11 cellular contexts compared by ENCODE assay signal in genomic region chr2:24586955-24587354, GRCh38.
DNase-seq lines count a peak whose midpoint lies in the region; ATAC-seq and TF ChIP-seq lines count a peak whose summit lies in the region.
"Had no signal": no experiment of that assay in that cellular context is flagged by ENCODE, and none has a peak within 500 bp of the region (broad histone marks: within the 10 kb centered on the region; RNA-seq: fewer than 3 reads in every experiment).

No MANE protein-coding gene starts in this region.

- peaks cover 51% of the 10 kb centered on the region for H3K4me1 Mint-ChIP-seq in activated T-helper 1 cell treated with anti-CD3 and anti-CD28 coated beads, Interleukin-12 subunit alpha, Interleukin-12 subunit beta, Interleukin-2, Interleukin-4 antibody, amounts not matched to agents 30 ng/mL and 10 ng/mL and 1 ng/mL, durations not matched to agents 14 hours and 24 hours and 36 hours (ENCODE audit: low read depth)

- DNase-seq in GM06990 (ENCODE audit: extremely low read depth, insufficient read length) (peak; percentile 24), SKM-1 (lab: John Stamatoyannopoulos, UW; ENCODE audit: unreplicated experiment) (no peak), right cardiac atrium (no peak), amygdala (lab: John Stamatoyannopoulos, UW) (no peak)
- DNase-seq in activated T-helper 1 cell treated with anti-CD3 and anti-CD28 coated beads, Interleukin-12 subunit alpha, Interleukin-12 subunit beta, Interleukin-2, Interleukin-4 antibody, amounts not matched to agents 30 ng/mL and 10 ng/mL and 1 ng/mL, durations not matched to agents 14 hours and 24 hours and 36 hours (ENCODE audit: low spot score): peak; percentile 18
- DNase-seq: left cardiac atrium, NCI-H524 had no signal

- H3K4me3 ChIP-seq in GM06990 (replicated peaks; ENCODE audit: low read depth, low read length) (no peak overlapping the region), right cardiac atrium (ENCODE audit: low read length) (no peak overlapping the region), gastroesophageal sphincter (no peak overlapping the region)

- 75% methylated on average over 3 of the region's 3 CpGs for WGBS in right cardiac atrium
- WGBS in gastroesophageal sphincter (ENCODE audit: low coverage in 1 of 2), 2 donors: 46 to 80% methylated on average over 2 to 3 of the region's 3 CpGs

- H3K36me3 ChIP-seq in GM06990 (ENCODE audit: control insufficient read depth, insufficient read depth, low read length) (no peaks in the 10 kb centered on the region), gastroesophageal sphincter (peaks cover 0 to 24% of the 10 kb centered on the region in 2 donors)

- no peaks in the 10 kb centered on the region for H3K27me3 Mint-ChIP-seq in activated T-helper 1 cell treated with anti-CD3 and anti-CD28 coated beads, Interleukin-12 subunit alpha, Interleukin-12 subunit beta, Interleukin-2, Interleukin-4 antibody, amounts not matched to agents 30 ng/mL and 10 ng/mL and 1 ng/mL, durations not matched to agents 14 hours and 24 hours and 36 hours (ENCODE audit: insufficient read depth)
- H3K27me3 Mint-ChIP-seq: T-cell had no signal

- H3K27ac ChIP-seq in right cardiac atrium (ENCODE audit: low read length) (no peak overlapping the region), gastroesophageal sphincter (no peak overlapping the region)

- H3K9me3 Mint-ChIP-seq in activated T-helper 1 cell treated with anti-CD3 and anti-CD28 coated beads, Interleukin-12 subunit alpha, Interleukin-12 subunit beta, Interleukin-2, Interleukin-4 antibody, amounts not matched to agents 30 ng/mL and 10 ng/mL and 1 ng/mL, durations not matched to agents 14 hours and 24 hours and 36 hours: peaks cover 14% of the 10 kb centered on the region

- H3K36me3 Mint-ChIP-seq in activated T-helper 1 cell treated with anti-CD3 and anti-CD28 coated beads, Interleukin-12 subunit alpha, Interleukin-12 subunit beta, Interleukin-2, Interleukin-4 antibody, amounts not matched to agents 30 ng/mL and 10 ng/mL and 1 ng/mL, durations not matched to agents 14 hours and 24 hours and 36 hours (ENCODE audit: low read depth): peaks cover 35% of the 10 kb centered on the region

- H3K4me1 ChIP-seq in right cardiac atrium (ENCODE audit: control insufficient read depth, insufficient read depth, low read length): no peaks in the 10 kb centered on the region
- H3K4me1 ChIP-seq in gastroesophageal sphincter: peaks cover 0 to 9% (median 0%) of the 10 kb centered on the region in 3 donors

- intact Hi-C loops in activated T-helper 1 cell treated with anti-CD3 and anti-CD28 coated beads, Interleukin-12 subunit alpha, Interleukin-12 subunit beta, Interleukin-2, Interleukin-4 antibody, amounts not matched to agents 30 ng/mL and 10 ng/mL and 1 ng/mL, durations not matched to agents 14 hours and 24 hours and 36 hours (cut with micrococcal nuclease): loop anchor here (1.0 kb wide), 2 partner anchors 10 to 65 kb away; no protein-coding TSS in a partner anchor
- intact Hi-C loops in right cardiac atrium (cut with DNase I): no loop called here

- TF ChIP-seq CTCF in GM06990 (IDR thresholded peaks at IDR 0.05; ENCODE audit: insufficient read depth, low read length, poor library complexity, severe bottlenecking) (no peak), gastroesophageal sphincter (IDR thresholded peaks at IDR 0.05) (no peak)

- no peak for TF ChIP-seq POLR2A in gastroesophageal sphincter (IDR thresholded peaks at IDR 0.05)

- TF ChIP-seq EP300 in gastroesophageal sphincter (IDR thresholded peaks at IDR 0.05): no peak

- H3K9me3 ChIP-seq in right cardiac atrium (ENCODE audit: control insufficient read depth, low read length) (no peaks in the 10 kb centered on the region), gastroesophageal sphincter (no peaks in the 10 kb centered on the region)

- ATAC-seq in GM19023 (IDR thresholded peaks at IDR 0.05; ENCODE audit: unreplicated experiment): peak; percentile 83
- ATAC-seq in HG02885 (IDR thresholded peaks at IDR 0.05; ENCODE audit: poor library complexity, unreplicated experiment): peak; percentile 67
- ATAC-seq in right cardiac atrium: no peak
- no peak for ATAC-seq in gastroesophageal sphincter
- ATAC-seq: left cardiac atrium had no signal

- H3K27ac Mint-ChIP-seq in activated T-helper 1 cell treated with anti-CD3 and anti-CD28 coated beads, Interleukin-12 subunit alpha, Interleukin-12 subunit beta, Interleukin-2, Interleukin-4 antibody, amounts not matched to agents 30 ng/mL and 10 ng/mL and 1 ng/mL, durations not matched to agents 14 hours and 24 hours and 36 hours: peak overlapping the region; percentile 72
- H3K27ac Mint-ChIP-seq: T-cell had no signal

- H3K27me3 ChIP-seq in GM06990 (replicated peaks; ENCODE audit: control insufficient read depth, insufficient read depth, low read length): no peaks in the 10 kb centered on the region
- H3K27me3 ChIP-seq in right cardiac atrium (ENCODE audit: control insufficient read depth, insufficient read depth): no peaks in the 10 kb centered on the region
- H3K27me3 ChIP-seq in gastroesophageal sphincter: no peaks in the 10 kb centered on the region

- H3K4me3 Mint-ChIP-seq in activated T-helper 1 cell treated with anti-CD3 and anti-CD28 coated beads, Interleukin-12 subunit alpha, Interleukin-12 subunit beta, Interleukin-2, Interleukin-4 antibody, amounts not matched to agents 30 ng/mL and 10 ng/mL and 1 ng/mL, durations not matched to agents 14 hours and 24 hours and 36 hours: peak overlapping the region; percentile 19
- H3K4me3 Mint-ChIP-seq: T-cell had no signal

Comparison
In these comparisons a context has a peak if more than half of its experiments do, and no peak if none do; other contexts are left out.
1. DNase-seq: peak in GM06990 (single experiment) and activated T-helper 1 cell treated with anti-CD3 and anti-CD28 coated beads, Interleukin-12 subunit alpha, Interleukin-12 subunit beta, Interleukin-2, Interleukin-4 antibody, amounts not matched to agents 30 ng/mL and 10 ng/mL and 1 ng/mL, durations not matched to agents 14 hours and 24 hours and 36 hours (single experiment); none in SKM-1 (single experiment), right cardiac atrium (0 of 3) and amygdala (0 of 56).
2. ATAC-seq: peak in GM19023 (single experiment) and HG02885 (single experiment); none in right cardiac atrium (0 of 2) and gastroesophageal sphincter (single experiment).